Comparison of ENCODE assay signal across 1 cellular context in genomic region chr9:21812415-21812814, GRCh38.
TF ChIP-seq lines count a peak whose summit lies in the region.

No MANE protein-coding gene starts in this region.

TF ChIP-seq in HEK293, 187 proteins besides CTCF, POLR2A, EP300 and RAD21 (continued from another document):
- TF ChIP-seq INSM2 (tag by site-specific recombination; IDR thresholded peaks at IDR 0.05) (no peak), ZNF274 (IDR thresholded peaks at IDR 0.05; ENCODE audit: low read length) (no peak), ZNF274 (tag by site-specific recombination; IDR thresholded peaks at IDR 0.05; ENCODE audit: borderline replicate concordance) (no peak), ZNF311 (tag by site-specific recombination; IDR thresholded peaks at IDR 0.05; ENCODE audit: borderline replicate concordance) (no peak), ATF2 (tag by site-specific recombination; IDR thresholded peaks at IDR 0.05; ENCODE audit: low read depth) (0 out of 2 replicates have a peak, but pooled peaks have one; percentile 23), ZNF600 (tag by site-specific recombination; IDR thresholded peaks at IDR 0.05) (peak; percentile 42), RBAK (tag by site-specific recombination; IDR thresholded peaks at IDR 0.05) (no peak), HOXD13 (CRISPR knock-in tag; IDR thresholded peaks at IDR 0.05; ENCODE audit: borderline replicate concordance) (no peak)
TF ChIP-seq in HEK293: peak in this region for 6.
